ENCODE assay signal across 1 cellular context in genomic region chr3:52742418-52743041, GRCh38.
TF ChIP-seq lines count a peak whose summit lies in the region.

No MANE protein-coding gene starts in this region.

TF ChIP-seq in WTC11, 78 proteins besides CTCF, POLR2A, EP300 and RAD21 (continued from another document):
- TF ChIP-seq ZNF512 (CRISPR knock-in tag; IDR thresholded peaks at IDR 0.05; ENCODE audit: borderline replicate concordance): no peak
